ENCODE assay signal across 8 cellular contexts in genomic region chr6:24716602-24717148, GRCh38. TPM values are rescaled to one million over a fixed set of nuclear protein-coding genes. Genes with fewer than 3 reads are reported as not detected.
A peak's percentile ranks its signal among the peaks of the same experiment; 100 is the strongest.
DNase-seq lines count a peak whose midpoint lies in the region; ATAC-seq and TF ChIP-seq lines count a peak whose summit lies in the region.
"Not testable (repeated sequence)": the region's sequence is repeated elsewhere in the genome, so short reads cannot be mapped to it uniquely, and the experiment has no call there.

No MANE protein-coding gene starts in this region.

- peaks cover 42% of the 10 kb centered on the region for H3K4me1 ChIP-seq in DOHH2 (ENCODE audit: control insufficient read depth, low read length)
- H3K4me1 ChIP-seq in OCI-LY1 (ENCODE audit: insufficient read depth, low read length, severe bottlenecking): peaks cover 37% of the 10 kb centered on the region
- H3K4me1 ChIP-seq in muscle layer of duodenum (ENCODE audit: control insufficient read depth in 1 of 2, insufficient read depth in 2 of 2, low read length in 2 of 2): peaks cover 13 to 54% of the 10 kb centered on the region in 2 donors
- H3K4me1 ChIP-seq in vagina: peaks cover 65% of the 10 kb centered on the region

- not testable (repeated sequence) for H3K27ac ChIP-seq in DOHH2 (ENCODE audit: low read depth, low read length); OCI-LY1 (ENCODE audit: low read depth, low read length, poor library complexity, severe bottlenecking); muscle layer of duodenum (ENCODE audit: low read length); vagina

- not testable (repeated sequence) for H2AFZ ChIP-seq in OCI-LY1 (ENCODE audit: low read length)

- H3K36me3 ChIP-seq in DOHH2 (ENCODE audit: control insufficient read depth, low read length): peaks cover 86% of the 10 kb centered on the region
- peaks cover 80% of the 10 kb centered on the region for H3K36me3 ChIP-seq in OCI-LY1 (ENCODE audit: insufficient read depth, low read length)
- H3K36me3 ChIP-seq in muscle layer of duodenum (ENCODE audit: control insufficient read depth in 1 of 2, insufficient read depth in 2 of 2, low read length in 2 of 2): peaks cover 33 to 34% of the 10 kb centered on the region in 2 donors
- peaks cover 0 to 43% of the 10 kb centered on the region in 2 donors for H3K36me3 ChIP-seq in vagina

- peaks cover 73% of the 10 kb centered on the region for H3K4me1 Mint-ChIP-seq in activated T-cell treated with anti-CD3 and anti-CD28 coated beads, Interleukin-2, amount 50 U/mL, for 72 hours (ENCODE audit: low read depth)
- H3K4me1 Mint-ChIP-seq in central memory CD8-positive, alpha-beta T cell: peaks cover 84% of the 10 kb centered on the region
- H3K4me1 Mint-ChIP-seq in glutamatergic neuron (ENCODE audit: low read depth, unreplicated experiment): peaks cover 21% of the 10 kb centered on the region

- not testable (repeated sequence) for H3K9ac ChIP-seq in OCI-LY1 (ENCODE audit: low read length)

- H3K27me3 ChIP-seq in DOHH2 (ENCODE audit: control insufficient read depth, low read length); OCI-LY1 (ENCODE audit: insufficient read depth, low read length); muscle layer of duodenum (ENCODE audit: low read depth, low read length); vagina: not testable (repeated sequence)

- not testable (repeated sequence) for H3K27me3 Mint-ChIP-seq in activated T-cell treated with anti-CD3 and anti-CD28 coated beads, Interleukin-2, amount 50 U/mL, for 72 hours (ENCODE audit: low read depth); central memory CD8-positive, alpha-beta T cell
- peaks cover 10% of the 10 kb centered on the region for H3K27me3 Mint-ChIP-seq in glutamatergic neuron (ENCODE audit: unreplicated experiment)

- H3K79me2 ChIP-seq in DOHH2 (ENCODE audit: control insufficient read depth, low read length) (peaks cover 89% of the 10 kb centered on the region), OCI-LY1 (ENCODE audit: insufficient read depth, low read length) (peaks cover 70% of the 10 kb centered on the region)

- not testable (repeated sequence) for H3K9me2 ChIP-seq in DOHH2 (replicated peaks; ENCODE audit: control insufficient read depth, low read length); OCI-LY1 (ENCODE audit: low read depth, low read length)

- not testable (repeated sequence) for TF ChIP-seq CTCF in DOHH2 (IDR thresholded peaks at IDR 0.05; ENCODE audit: low read depth, low read length, poor library complexity, severe bottlenecking); OCI-LY1 (IDR thresholded peaks at IDR 0.05; ENCODE audit: low read length); glutamatergic neuron (IDR thresholded peaks at IDR 0.05; ENCODE audit: partially characterized antibody, unreplicated experiment); retinal pigment epithelial cell (conservative IDR thresholded peaks at IDR 0.05; ENCODE audit: low read depth, low read length); vagina (IDR thresholded peaks at IDR 0.05)

- H3K9me3 ChIP-seq in DOHH2 (ENCODE audit: control insufficient read depth, insufficient read depth, low read length); OCI-LY1 (ENCODE audit: low read length); muscle layer of duodenum (ENCODE audit: control insufficient read depth in 1 of 2, low read length in 2 of 2); vagina: not testable (repeated sequence)

- peak overlapping the region; percentile 95 to 100 for H3K4me3 Mint-ChIP-seq in activated T-cell treated with anti-CD3 and anti-CD28 coated beads, Interleukin-2, amount 50 U/mL, for 72 hours
- peak overlapping the region; percentile 99 for H3K4me3 Mint-ChIP-seq in central memory CD8-positive, alpha-beta T cell
- peak overlapping the region; percentile 96 for H3K4me3 Mint-ChIP-seq in glutamatergic neuron (ENCODE audit: unreplicated experiment)

- TF ChIP-seq POLR2A in vagina (IDR thresholded peaks at IDR 0.05): not testable (repeated sequence)

- H3K4me3 ChIP-seq in DOHH2 (ENCODE audit: low read length) (peak overlapping the region; percentile 94), OCI-LY1 (ENCODE audit: low read depth, low read length, poor library complexity, severe bottlenecking) (peak overlapping the region; percentile 99), muscle layer of duodenum (ENCODE audit: low read depth in 1 of 2, low read length in 2 of 2) (peak overlapping the region; percentile 86 to 91), retinal pigment epithelial cell (ENCODE audit: low read length) (peak overlapping the region; percentile 98), vagina (peak overlapping the region; percentile 21 to 60)

- H3K27ac Mint-ChIP-seq in activated T-cell treated with anti-CD3 and anti-CD28 coated beads, Interleukin-2, amount 50 U/mL, for 72 hours: peak overlapping the region; percentile 99
- H3K27ac Mint-ChIP-seq in central memory CD8-positive, alpha-beta T cell (ENCODE audit: low read depth); glutamatergic neuron (ENCODE audit: unreplicated experiment): not testable (repeated sequence)

- H3K36me3 Mint-ChIP-seq in activated T-cell treated with anti-CD3 and anti-CD28 coated beads, Interleukin-2, amount 50 U/mL, for 72 hours (ENCODE audit: insufficient read depth in 2 of 2): peaks cover 18 to 58% of the 10 kb centered on the region in 2 donors
- H3K36me3 Mint-ChIP-seq in central memory CD8-positive, alpha-beta T cell (ENCODE audit: insufficient read depth): peaks cover 84% of the 10 kb centered on the region
- not testable (repeated sequence) for H3K36me3 Mint-ChIP-seq in glutamatergic neuron (ENCODE audit: unreplicated experiment)

- ATAC-seq in activated T-cell treated with anti-CD3 and anti-CD28 coated beads, Interleukin-2, amount 50 U/mL, for 72 hours (replicated peaks in 1 of 2); central memory CD8-positive, alpha-beta T cell (replicated peaks; ENCODE audit: extremely low read depth, poor library complexity, severe bottlenecking): not testable (repeated sequence)

- peaks cover 22% of the 10 kb centered on the region for H4K20me1 ChIP-seq in DOHH2 (ENCODE audit: control insufficient read depth, insufficient read depth, low read depth, low read length)
- not testable (repeated sequence) for H4K20me1 ChIP-seq in OCI-LY1 (ENCODE audit: insufficient read depth, low read length)

- H3K9me3 Mint-ChIP-seq in activated T-cell treated with anti-CD3 and anti-CD28 coated beads, Interleukin-2, amount 50 U/mL, for 72 hours; central memory CD8-positive, alpha-beta T cell: not testable (repeated sequence)
- peaks cover 13% of the 10 kb centered on the region for H3K9me3 Mint-ChIP-seq in glutamatergic neuron (ENCODE audit: unreplicated experiment)

- peak overlapping the region; percentile 86 for H3K4me2 ChIP-seq in DOHH2 (ENCODE audit: low read length)
- H3K4me2 ChIP-seq in OCI-LY1 (ENCODE audit: low read length): peak overlapping the region; percentile 70

- H3F3A ChIP-seq in DOHH2 (ENCODE audit: control insufficient read depth, insufficient read depth): peaks cover 13% of the 10 kb centered on the region; the same call in 1 of the 2 replicates
- H3F3A ChIP-seq in OCI-LY1 (ENCODE audit: insufficient read depth, low read length): not testable (repeated sequence)

- not testable (repeated sequence) for DNase-seq in activated T-cell treated with anti-CD3 and anti-CD28 coated beads, Interleukin-2, amount 50 U/mL, for 72 hours; central memory CD8-positive, alpha-beta T cell (ENCODE audit: low spot score in 2 of 2); glutamatergic neuron; retinal pigment epithelial cell (ENCODE audit: low read depth); vagina (ENCODE audit: extremely low spot score in 2 of 2)

- intact Hi-C loops in vagina (cut with DNase I): not testable (repeated sequence)

RNA-seq across cellular contexts. Expression of gene C6orf62, which starts 2.3 kb away (rescaled TPM):
- 100 to 1,000 TPM; 181 to 194 TPM for total RNA-seq in activated T-cell treated with anti-CD3 and anti-CD28 coated beads, Interleukin-2, amount 50 U/mL, for 72 hours
- total RNA-seq in glutamatergic neuron (ENCODE audit: unreplicated experiment): 155 TPM
- total RNA-seq in vagina: 45.2 TPM

RNA-seq across cellular contexts. Expression of gene ACOT13, which starts 49.8 kb away (rescaled TPM):
- 10 to 100 TPM; 26.5 to 26.9 TPM for total RNA-seq in activated T-cell treated with anti-CD3 and anti-CD28 coated beads, Interleukin-2, amount 50 U/mL, for 72 hours
- total RNA-seq in glutamatergic neuron (ENCODE audit: unreplicated experiment) (25.3 TPM), vagina (4.4 TPM)

RNA-seq across cellular contexts. Expression of gene TDP2, which starts 50.0 kb away (rescaled TPM):
- total RNA-seq in activated T-cell treated with anti-CD3 and anti-CD28 coated beads, Interleukin-2, amount 50 U/mL, for 72 hours: 10 to 100 TPM; 58.3 to 62.9 TPM
- total RNA-seq in glutamatergic neuron (ENCODE audit: unreplicated experiment): 56.9 TPM
- 28.7 TPM for total RNA-seq in vagina

RNA-seq across cellular contexts. Expression of gene GMNN, which starts 58.1 kb away (rescaled TPM):
- total RNA-seq in activated T-cell treated with anti-CD3 and anti-CD28 coated beads, Interleukin-2, amount 50 U/mL, for 72 hours: 10 to 100 TPM; 50.8 to 58.5 TPM
- total RNA-seq in glutamatergic neuron (ENCODE audit: unreplicated experiment): 20.1 TPM
- 13.5 TPM for total RNA-seq in vagina

Comparison
In these comparisons a context has a peak if more than half of its experiments do, and no peak if none do; other contexts are left out.
1. H3K4me3 ChIP-seq: peak in every context shown above with its lines; median percentile 99 in OCI-LY1; 98 in retinal pigment epithelial cell; 94 in DOHH2; 88 in muscle layer of duodenum; 40 in vagina.